Comparison of ENCODE assay signal across 17 cellular contexts in the genomic region with DNA sequence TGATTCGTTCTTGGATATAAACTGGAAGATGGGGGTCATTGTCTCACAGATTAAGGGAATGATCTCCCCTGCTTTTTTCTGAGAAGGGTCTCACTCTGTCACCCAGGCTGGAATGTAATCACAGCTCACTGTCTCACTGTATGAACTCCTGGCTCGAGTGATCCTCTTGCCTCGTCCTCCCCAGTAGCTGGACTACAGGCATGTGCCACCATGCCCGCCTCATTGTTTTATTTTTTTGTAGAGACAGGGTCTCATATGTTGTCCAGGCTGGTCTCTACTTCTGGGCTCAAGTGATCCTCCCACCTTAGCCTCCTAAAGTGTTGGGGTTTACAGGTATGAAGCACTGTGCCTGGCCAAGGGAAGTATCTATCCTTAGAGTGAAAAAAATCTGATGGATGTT. TPM values are rescaled to one million over a fixed set of nuclear protein-coding genes. Genes with fewer than 3 reads are reported as not detected.
A peak's percentile ranks its signal among the peaks of the same experiment; 100 is the strongest.
DNase-seq lines count a peak whose midpoint lies in the region; ATAC-seq and TF ChIP-seq lines count a peak whose summit lies in the region.
"Had no signal": no experiment of that assay in that cellular context is flagged by ENCODE, and none has a peak within 500 bp of the region (broad histone marks: within the 10 kb centered on the region; RNA-seq: fewer than 3 reads in every experiment).

No MANE protein-coding gene starts in this region.

- peaks cover 3% of the 10 kb centered on the region; the same call in 1 of the 2 replicates for H3K36me3 Mint-ChIP-seq in WTC11
- H3K36me3 Mint-ChIP-seq in glutamatergic neuron (ENCODE audit: unreplicated experiment): no peaks in the 10 kb centered on the region

- no peaks in the 10 kb centered on the region for H3K9me3 ChIP-seq in HEK293 (ENCODE audit: control insufficient read depth, insufficient read depth, low read depth, low read length)
- H3K9me3 ChIP-seq in smooth muscle cell (replicated peaks; ENCODE audit: low read depth): no peaks in the 10 kb centered on the region
- H3K9me3 ChIP-seq in GM23248 (ENCODE audit: low read depth): no peaks in the 10 kb centered on the region
- H3K9me3 ChIP-seq: HAP-1, SJSA1 had no signal

- H4K20me1 ChIP-seq in smooth muscle cell (ENCODE audit: low read depth) (peaks cover 81% of the 10 kb centered on the region), GM23248 (ENCODE audit: insufficient read depth) (peaks cover 27% of the 10 kb centered on the region)

- H3K4me3 Mint-ChIP-seq in WTC11 (no peak overlapping the region), glutamatergic neuron (ENCODE audit: unreplicated experiment) (peak overlapping the region; percentile 33)

- 0 out of 2 replicates have a peak overlapping the region, but pooled peaks have one; percentile 9 for H3K27ac Mint-ChIP-seq in WTC11
- H3K27ac Mint-ChIP-seq in glutamatergic neuron (ENCODE audit: unreplicated experiment): no peak overlapping the region

- no peak overlapping the region for H3K27ac ChIP-seq in HEK293 (ENCODE audit: extremely low read depth, low read depth, low read length)
- peak overlapping the region; percentile 5 for H3K27ac ChIP-seq in smooth muscle cell (ENCODE audit: low read depth)
- H3K27ac ChIP-seq in GM23248: no peak overlapping the region
- H3K27ac ChIP-seq: SJSA1 had no signal

- WGBS in smooth muscle cell (ENCODE audit: low lambda C conversion rate): 91% methylated on average over 4 of the region's 4 CpGs
- WGBS in GM23248 (ENCODE audit: low coverage in 1 of 2, low lambda C conversion rate in 2 of 2, missing lambda C conversion rate in 2 of 2), 2 experiments: 82 to 89% methylated on average over 4 of the region's 4 CpGs

- H3K9me3 Mint-ChIP-seq in WTC11: no peaks in the 10 kb centered on the region
- peaks cover 4% of the 10 kb centered on the region for H3K9me3 Mint-ChIP-seq in glutamatergic neuron (ENCODE audit: unreplicated experiment)
- H3K9me3 Mint-ChIP-seq: IgD-negative memory B cell had no signal

- DNase-seq in WTC11 (ENCODE audit: low spot score) (no peak), glutamatergic neuron (no peak), smooth muscle cell (lab: John Stamatoyannopoulos, UW; ENCODE audit: unreplicated experiment) (no peak), SIG-M5 (lab: John Stamatoyannopoulos, UW) (no peak), GM23248 (no peak)
- DNase-seq in stimulated activated CD4-positive, alpha-beta T cell treated with anti-CD3 and anti-CD28 coated beads, Interleukin-15, amount 100 ng/mL, for 24 hours: no peak
- DNase-seq: ACHN, AML-193, COR-L47, NCI-H1417 treated with DMSO at 0.1 percent for 48 hours, NCI-H2029 treated with DMSO at 0.1 percent for 48 hours, NCI-H774, PC-3 had no signal

- POLR2A ChIA-PET in HEK293 (lab: Yijun Ruan, JAX) (interaction anchor here (0.6 kb wide), 1 partner anchor 317 kb away, joined by 7 read pairs; no protein-coding TSS in a partner anchor), WTC11 (lab: Charles Lee) (no interaction called here)

- H3K9me2 ChIP-seq in GM23248 (ENCODE audit: insufficient read depth): no peaks in the 10 kb centered on the region

- in situ Hi-C loops in GM23248 (cut with MboI): no loop called here

- H3K9ac ChIP-seq in smooth muscle cell (ENCODE audit: low read depth) (no peak overlapping the region), GM23248 (no peak overlapping the region)

- H3K4me2 ChIP-seq in smooth muscle cell (no peak overlapping the region), GM23248 (ENCODE audit: unreplicated experiment) (no peak overlapping the region)

- H3K79me2 ChIP-seq in smooth muscle cell (ENCODE audit: low read depth) (peaks cover 96% of the 10 kb centered on the region), GM23248 (ENCODE audit: insufficient read depth) (peaks cover 97% of the 10 kb centered on the region)

- H3K27me3 Mint-ChIP-seq in WTC11 (ENCODE audit: low read depth) (no peaks in the 10 kb centered on the region), glutamatergic neuron (ENCODE audit: unreplicated experiment) (peaks cover 4% of the 10 kb centered on the region)
- H3K27me3 Mint-ChIP-seq: IgD-negative memory B cell had no signal

- H2AFZ ChIP-seq in smooth muscle cell (ENCODE audit: low read depth): no peak overlapping the region
- H2AFZ ChIP-seq in GM23248: no peak overlapping the region

- H3K4me3 ChIP-seq in HEK293 (ENCODE audit: low read depth, low read length) (no peak overlapping the region), smooth muscle cell (no peak overlapping the region), GM23248 (no peak overlapping the region)
- H3K4me3 ChIP-seq: HAP-1, SJSA1 had no signal

- no peaks in the 10 kb centered on the region for H3K36me3 ChIP-seq in HEK293 (ENCODE audit: control insufficient read depth in 2 of 2, insufficient read depth in 1 of 2, low read length in 2 of 2)
- no peaks in the 10 kb centered on the region for H3K36me3 ChIP-seq in smooth muscle cell (ENCODE audit: low read depth)
- no peaks in the 10 kb centered on the region for H3K36me3 ChIP-seq in GM23248 (ENCODE audit: low read depth)
- H3K36me3 ChIP-seq: HAP-1 had no signal

- TF ChIP-seq CTCF in HEK293 (tag by site-specific recombination; IDR thresholded peaks at IDR 0.05) (no peak), WTC11 (IDR thresholded peaks at IDR 0.05) (no peak), glutamatergic neuron (IDR thresholded peaks at IDR 0.05; ENCODE audit: partially characterized antibody, unreplicated experiment) (no peak), smooth muscle cell (IDR thresholded peaks at IDR 0.05; ENCODE audit: borderline replicate concordance, insufficient read depth, poor library complexity, severe bottlenecking) (no peak)

- ATAC-seq in WTC11: no peak
- ATAC-seq: PC-3 had no signal

- no peaks in the 10 kb centered on the region for H3K4me1 ChIP-seq in HEK293 (ENCODE audit: control insufficient read depth, insufficient read depth, low read length)
- peaks cover 25% of the 10 kb centered on the region for H3K4me1 ChIP-seq in smooth muscle cell (ENCODE audit: low read depth)
- peaks cover 60% of the 10 kb centered on the region for H3K4me1 ChIP-seq in GM23248 (ENCODE audit: insufficient read depth)

- H3F3A ChIP-seq in smooth muscle cell (ENCODE audit: low read depth) (peaks cover 29% of the 10 kb centered on the region), GM23248 (ENCODE audit: insufficient read depth) (peaks cover 69% of the 10 kb centered on the region)

- peaks cover 55% of the 10 kb centered on the region for H3K4me1 Mint-ChIP-seq in WTC11
- peaks cover 36% of the 10 kb centered on the region for H3K4me1 Mint-ChIP-seq in glutamatergic neuron (ENCODE audit: low read depth, unreplicated experiment)

- no peaks in the 10 kb centered on the region for H3K27me3 ChIP-seq in smooth muscle cell (ENCODE audit: low read depth)
- no peaks in the 10 kb centered on the region for H3K27me3 ChIP-seq in GM23248 (replicated peaks; ENCODE audit: insufficient read depth)
- H3K27me3 ChIP-seq: SJSA1 had no signal

- CTCF ChIA-PET in HEK293 (lab: Yijun Ruan, JAX): no interaction called here
- CTCF ChIA-PET in WTC11 (lab: Charles Lee): no interaction called here

TF ChIP-seq in HEK293, 187 proteins besides CTCF, POLR2A, EP300 and RAD21:
- peak; percentile 92; the same call in 1 of the 2 replicates for TF ChIP-seq MZF1 (tag by site-specific recombination; IDR thresholded peaks at IDR 0.05; ENCODE audit: borderline replicate concordance)
- TF ChIP-seq MYNN (tag by site-specific recombination; IDR thresholded peaks at IDR 0.05; ENCODE audit: borderline replicate concordance): no peak

TF ChIP-seq in WTC11, 78 proteins besides CTCF, POLR2A, EP300 and RAD21:
- TF ChIP-seq, protein P1, sequence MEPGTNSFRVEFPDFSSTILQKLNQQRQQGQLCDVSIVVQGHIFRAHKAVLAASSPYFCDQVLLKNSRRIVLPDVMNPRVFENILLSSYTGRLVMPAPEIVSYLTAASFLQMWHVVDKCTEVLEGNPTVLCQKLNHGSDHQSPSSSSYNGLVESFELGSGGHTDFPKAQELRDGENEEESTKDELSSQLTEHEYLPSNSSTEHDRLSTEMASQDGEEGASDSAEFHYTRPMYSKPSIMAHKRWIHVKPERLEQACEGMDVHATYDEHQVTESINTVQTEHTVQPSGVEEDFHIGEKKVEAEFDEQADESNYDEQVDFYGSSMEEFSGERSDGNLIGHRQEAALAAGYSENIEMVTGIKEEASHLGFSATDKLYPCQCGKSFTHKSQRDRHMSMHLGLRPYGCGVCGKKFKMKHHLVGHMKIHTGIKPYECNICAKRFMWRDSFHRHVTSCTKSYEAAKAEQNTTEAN (CRISPR knock-in tag; IDR thresholded peaks at IDR 0.05): no peak
TF ChIP-seq in WTC11: peak in this region for 0.

RNA-seq across cellular contexts. Expression of a gene that starts 5.4 kb away (rescaled TPM):
- 49.4 to 52.4 TPM (median 50.6 TPM) in 3 replicates for total RNA-seq in WTC11 (2021)
- total RNA-seq in glutamatergic neuron (ENCODE audit: unreplicated experiment): 80.7 TPM
- 50.3 and 50.6 TPM in 2 replicates for total RNA-seq in smooth muscle cell
- 11.9 and 21.7 TPM in 2 replicates for polyA plus RNA-seq in smooth muscle cell
- total RNA-seq in GM23248 (2014; rRNA removed; shearing (Covaris generic)): 29.5 and 40.0 TPM in 2 replicates
- polyA plus RNA-seq in GM23248 (2016; fragmentation: Nextera tagmentation; extraction: Ambion mirVana): 15.0 and 17.1 TPM in 2 replicates

RNA-seq across cellular contexts. Expression of a gene that starts 32.3 kb away (rescaled TPM):
- total RNA-seq in WTC11 (2021): 18.1 to 19.2 TPM (median 19.2 TPM) in 3 replicates
- 58.0 TPM for total RNA-seq in glutamatergic neuron (ENCODE audit: unreplicated experiment)
- total RNA-seq in smooth muscle cell: 8.2 and 14.1 TPM in 2 replicates
- 37.4 and 37.5 TPM in 2 replicates for polyA plus RNA-seq in smooth muscle cell
- total RNA-seq in GM23248 (2014; rRNA removed; shearing (Covaris generic)): 6.7 and 8.6 TPM in 2 replicates
- polyA plus RNA-seq in GM23248 (2016; fragmentation: Nextera tagmentation; extraction: Ambion mirVana): 32.1 and 33.3 TPM in 2 replicates

RNA-seq across cellular contexts. Expression of a gene that starts 33.8 kb away (rescaled TPM):
- total RNA-seq in WTC11 (2021) (34.4 to 46.5 TPM (median 39.0 TPM) in 3 replicates), glutamatergic neuron (ENCODE audit: unreplicated experiment) (89.8 TPM), smooth muscle cell (15.4 and 22.7 TPM in 2 replicates)
- polyA plus RNA-seq in smooth muscle cell (41.8 and 43.8 TPM in 2 replicates), GM23248 (2016; fragmentation: Nextera tagmentation; extraction: Ambion mirVana) (49.3 and 50.5 TPM in 2 replicates)
- total RNA-seq in GM23248 (2014; rRNA removed; shearing (Covaris generic)): 18.7 and 32.9 TPM in 2 replicates
